33 cellular contexts compared by ENCODE assay signal in the genomic region with DNA sequence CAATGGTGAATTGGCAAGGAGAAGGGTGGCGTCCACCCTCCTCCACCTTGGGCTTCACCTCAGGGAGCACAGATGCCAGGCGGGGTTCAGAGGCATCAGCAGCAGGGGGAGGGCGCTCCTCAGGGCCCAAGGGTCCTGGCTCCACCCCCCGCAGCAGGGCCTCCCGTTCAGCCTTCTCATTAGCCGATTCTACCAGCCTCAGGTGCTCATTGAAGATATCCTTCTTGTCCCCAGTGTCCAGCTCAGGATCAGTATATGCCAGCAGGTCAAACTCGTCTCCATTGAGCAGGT. TPM values are rescaled to one million over a fixed set of nuclear protein-coding genes. Genes with fewer than 3 reads are reported as not detected.
"Had no signal": no experiment of that assay in that cellular context is flagged by ENCODE, and none has a peak within 500 bp of the region (broad histone marks: within the 10 kb centered on the region; RNA-seq: fewer than 3 reads in every experiment).

No MANE protein-coding gene starts in this region.

- H3K27me3 ChIP-seq: ascending aorta, dorsolateral prefrontal cortex, gastrocnemius medialis, right atrium auricular region, spleen, tibial nerve had no signal

- H3K27ac Mint-ChIP-seq: activated CD4-positive, alpha-beta memory T cell treated with anti-CD3 and anti-CD28 coated beads for 36 hours; activated CD4-positive, alpha-beta T cell treated with anti-CD3 and anti-CD28 coated beads, Interleukin-2, amount 10 ng/mL, durations not matched to agents 24 days and 14 days; activated naive CD4-positive, alpha-beta T cell treated with anti-CD3 and anti-CD28 coated beads, Interleukin-2, amount 10 ng/mL, durations not matched to agents 7 days and 5 days; activated naive CD8-positive, alpha-beta T cell treated with anti-CD3 and anti-CD28 coated beads, Interleukin-2, amount 10 ng/mL, durations not matched to agents 7 days and 5 days; activated T-helper 1 cell treated with anti-CD3 and anti-CD28 coated beads, Interleukin-12 subunit alpha, Interleukin-12 subunit beta, Interleukin-2, Interleukin-4 antibody, amounts not matched to agents 30 ng/mL and 10 ng/mL and 1 ng/mL, durations not matched to agents 14 hours and 24 hours and 36 hours; memory B cell; T-helper 17 cell had no signal

- H3K27me3 Mint-ChIP-seq: activated CD4-positive, alpha-beta memory T cell treated with anti-CD3 and anti-CD28 coated beads for 36 hours; activated CD4-positive, alpha-beta T cell treated with anti-CD3 and anti-CD28 coated beads, Interleukin-2, amount 10 ng/mL, durations not matched to agents 24 days and 14 days; activated naive CD4-positive, alpha-beta T cell treated with anti-CD3 and anti-CD28 coated beads, Interleukin-2, amount 10 ng/mL, durations not matched to agents 7 days and 5 days; activated naive CD8-positive, alpha-beta T cell treated with anti-CD3 and anti-CD28 coated beads, Interleukin-2, amount 10 ng/mL, durations not matched to agents 7 days and 5 days; memory B cell; naive thymus-derived CD4-positive, alpha-beta T cell; T-helper 17 cell had no signal

- H3K9me3 Mint-ChIP-seq: activated CD4-positive, alpha-beta memory T cell treated with anti-CD3 and anti-CD28 coated beads for 36 hours; activated CD4-positive, alpha-beta T cell treated with anti-CD3 and anti-CD28 coated beads, Interleukin-2, amount 10 ng/mL, durations not matched to agents 24 days and 14 days; activated naive CD4-positive, alpha-beta T cell treated with anti-CD3 and anti-CD28 coated beads, Interleukin-2, amount 10 ng/mL, durations not matched to agents 7 days and 5 days; activated naive CD8-positive, alpha-beta T cell treated with anti-CD3 and anti-CD28 coated beads, Interleukin-2, amount 10 ng/mL, durations not matched to agents 7 days and 5 days; activated T-helper 1 cell treated with anti-CD3 and anti-CD28 coated beads, Interleukin-12 subunit alpha, Interleukin-12 subunit beta, Interleukin-2, Interleukin-4 antibody, amounts not matched to agents 30 ng/mL and 10 ng/mL and 1 ng/mL, durations not matched to agents 14 hours and 24 hours and 36 hours; brain; memory B cell; naive thymus-derived CD4-positive, alpha-beta T cell; neural crest cell had no signal

- H3K9me3 ChIP-seq: ascending aorta, gastrocnemius medialis, right atrium auricular region, spleen, tibial nerve had no signal

- H3K27ac ChIP-seq: ascending aorta, coronary artery, gastrocnemius medialis, right atrium auricular region, spleen, tibial nerve had no signal

- ATAC-seq: gastrocnemius medialis; left colon; naive thymus-derived CD4-positive, alpha-beta T cell; T-helper 17 cell had no signal

- H3K4me3 Mint-ChIP-seq: activated CD4-positive, alpha-beta memory T cell treated with anti-CD3 and anti-CD28 coated beads for 36 hours; activated CD4-positive, alpha-beta T cell treated with anti-CD3 and anti-CD28 coated beads, Interleukin-2, amount 10 ng/mL, durations not matched to agents 24 days and 14 days; activated naive CD4-positive, alpha-beta T cell treated with anti-CD3 and anti-CD28 coated beads, Interleukin-2, amount 10 ng/mL, durations not matched to agents 7 days and 5 days; activated naive CD8-positive, alpha-beta T cell treated with anti-CD3 and anti-CD28 coated beads, Interleukin-2, amount 10 ng/mL, durations not matched to agents 7 days and 5 days; activated T-helper 1 cell treated with anti-CD3 and anti-CD28 coated beads, Interleukin-12 subunit alpha, Interleukin-12 subunit beta, Interleukin-2, Interleukin-4 antibody, amounts not matched to agents 30 ng/mL and 10 ng/mL and 1 ng/mL, durations not matched to agents 14 hours and 24 hours and 36 hours; brain; memory B cell; naive thymus-derived CD4-positive, alpha-beta T cell; neural crest cell; T-helper 17 cell had no signal

- H3K4me1 ChIP-seq: ascending aorta, gastrocnemius medialis, right atrium auricular region, spleen, tibial nerve had no signal

- DNase-seq: activated CD4-positive, alpha-beta memory T cell treated with anti-CD3 and anti-CD28 coated beads for 36 hours; activated CD4-positive, alpha-beta T cell treated with anti-CD3 and anti-CD28 coated beads, Interleukin-2, amount 10 ng/mL, durations not matched to agents 24 days and 14 days; activated CD4-positive, CD25-positive, alpha-beta regulatory T cell treated with anti-CD3 and anti-CD28 coated beads, Interleukin-2, amount 50 U/mL, for 72 hours; activated CD8-positive, alpha-beta memory T cell treated with anti-CD3 and anti-CD28 coated beads, Interleukin-2, amount 50 U/mL, for 4 hours; activated effector memory CD4-positive, alpha-beta T cell treated with anti-CD3 and anti-CD28 coated beads, Interleukin-2, amount 50 U/mL, for 16 hours; activated naive CD4-positive, alpha-beta T cell treated with anti-CD3 and anti-CD28 coated beads, Interleukin-2, amount 10 ng/mL, durations not matched to agents 7 days and 5 days; activated naive CD8-positive, alpha-beta T cell treated with anti-CD3 and anti-CD28 coated beads, Interleukin-2, amount 10 ng/mL, durations not matched to agents 7 days and 5 days; activated T-cell treated with anti-CD3 and anti-CD28 coated beads, Interleukin-2, amount 50 U/mL, for 1 hour; effector memory CD4-positive, alpha-beta T cell; erythroblast; gastrocnemius medialis; glutamatergic neuron; islet precursor cell; midbrain; naive thymus-derived CD4-positive, alpha-beta T cell; occipital lobe; stimulated activated naive CD4-positive, alpha-beta T cell; T-helper 17 cell; T1000 had no signal

- H3K4me3 ChIP-seq: ascending aorta, coronary artery, dorsolateral prefrontal cortex, gastrocnemius medialis, right atrium auricular region, spleen, tibial nerve had no signal

- H3K4me1 Mint-ChIP-seq: activated CD4-positive, alpha-beta T cell treated with anti-CD3 and anti-CD28 coated beads, Interleukin-2, amount 10 ng/mL, durations not matched to agents 24 days and 14 days; activated naive CD4-positive, alpha-beta T cell treated with anti-CD3 and anti-CD28 coated beads, Interleukin-2, amount 10 ng/mL, durations not matched to agents 7 days and 5 days; activated naive CD8-positive, alpha-beta T cell treated with anti-CD3 and anti-CD28 coated beads, Interleukin-2, amount 10 ng/mL, durations not matched to agents 7 days and 5 days; neural crest cell had no signal

RNA-seq across cellular contexts. Expression of gene RHEBL1, which starts 31.9 kb away (rescaled TPM):
- total RNA-seq: ascending aorta, left colon, urinary bladder had no signal

RNA-seq across cellular contexts. Expression of gene DDN, which starts 38.7 kb away (rescaled TPM):
- total RNA-seq: ascending aorta, tibial nerve had no signal
- polyA plus RNA-seq: liver; naive thymus-derived CD4-positive, alpha-beta T cell; urinary bladder had no signal

RNA-seq across cellular contexts. Expression of gene DHH, which starts 56.7 kb away (rescaled TPM):
- total RNA-seq: activated CD4-positive, alpha-beta memory T cell treated with anti-CD3 and anti-CD28 coated beads for 36 hours; activated CD8-positive, alpha-beta memory T cell treated with anti-CD3 and anti-CD28 coated beads for 36 hours had no signal
- polyA plus RNA-seq: naive thymus-derived CD4-positive, alpha-beta T cell had no signal
